Comparison of ENCODE assay signal across 1 cellular context in genomic region chr16:85638695-85639409, GRCh38.
TF ChIP-seq lines count a peak whose summit lies in the region.

No MANE protein-coding gene starts in this region.

TF ChIP-seq in WTC11, 78 proteins besides CTCF, POLR2A, EP300 and RAD21 (continued from another document):
- TF ChIP-seq AR (CRISPR knock-in tag; IDR thresholded peaks at IDR 0.05), result no peak
- TF ChIP-seq HMGXB4 (CRISPR knock-in tag; IDR thresholded peaks at IDR 0.05), result no peak
- TF ChIP-seq SMAD3 (CRISPR knock-in tag; IDR thresholded peaks at IDR 0.05; ENCODE audit: borderline replicate concordance), result no peak
- TF ChIP-seq ERG (CRISPR knock-in tag; IDR thresholded peaks at IDR 0.05), result no peak
